8 cellular contexts compared by ENCODE assay signal in genomic region chr13:48037346-48038173, GRCh38. TPM values are rescaled to one million over a fixed set of nuclear protein-coding genes. Genes with fewer than 3 reads are reported as not detected.
A peak's percentile ranks its signal among the peaks of the same experiment; 100 is the strongest.
DNase-seq lines count a peak whose midpoint lies in the region; ATAC-seq and TF ChIP-seq lines count a peak whose summit lies in the region.

TSS of gene NUDT15 (plus strand) at chr13:48037726. CDS start at chr13:48037747, 21 bp downstream.

- H3K27ac Mint-ChIP-seq in activated T-helper 17 cell treated with anti-CD3 and anti-CD28 coated beads, Interleukin-2, amount 50 U/mL, for 72 hours, result peak within 1 kb of the TSS; percentile 96
- H3K27ac Mint-ChIP-seq in naive thymus-derived CD8-positive, alpha-beta T cell, result peak within 1 kb of the TSS; percentile 94 to 100 (median 98)

- H3K27me3 Mint-ChIP-seq in activated T-helper 17 cell treated with anti-CD3 and anti-CD28 coated beads, Interleukin-2, amount 50 U/mL, for 72 hours, result no peaks in the 10 kb centered on the region
- no peaks in the 10 kb centered on the region for H3K27me3 Mint-ChIP-seq in naive thymus-derived CD8-positive, alpha-beta T cell

- TF ChIP-seq CTCF in LNCaP clone FGC (IDR thresholded peaks at IDR 0.05; ENCODE audit: control insufficient read depth, extremely low read depth, insufficient read depth) (peak; percentile 92), RWPE1 (conservative IDR thresholded peaks at IDR 0.05; ENCODE audit: low read depth) (peak; percentile 94), fibroblast of lung (conservative IDR thresholded peaks at IDR 0.05 in 1 of 2, IDR thresholded peaks at IDR 0.05 in 1 of 2; ENCODE audit: low read depth in 1 of 2, low read length in 2 of 2) (peak; percentile 97 to 99)

- H3K27ac ChIP-seq in RWPE1 (peak within 1 kb of the TSS; percentile 98), fibroblast of lung (ENCODE audit: insufficient read depth, low read length) (peak within 1 kb of the TSS; percentile 99)

- DNase-seq in H4 (ENCODE audit: low spot score) (peak; percentile 93), LNCaP clone FGC (ENCODE audit: low read depth) (peak; percentile 88), RWPE1 (ENCODE audit: low spot score) (peak; percentile 93), fibroblast of lung (ENCODE audit: low read depth in 2 of 2) (peak; percentile 95 to 97)
- peak; percentile 94 to 98 (median 96) for DNase-seq in naive thymus-derived CD8-positive, alpha-beta T cell
- peak; percentile 94 to 98 (median 96) for DNase-seq in stimulated activated naive CD4-positive, alpha-beta T cell (lab: John Stamatoyannopoulos, UW)

- H3K9me3 ChIP-seq in ES-I3 (ENCODE audit: control insufficient read depth, insufficient read depth, low read length) (peaks cover 3% of the 10 kb centered on the region), fibroblast of lung (ENCODE audit: control insufficient read depth, insufficient read depth, low read depth, low read length) (no peaks in the 10 kb centered on the region)

- peaks cover 10% of the 10 kb centered on the region for H3K4me1 ChIP-seq in ES-I3 (ENCODE audit: insufficient read depth, low read length)
- peaks cover 5% of the 10 kb centered on the region for H3K4me1 ChIP-seq in fibroblast of lung (ENCODE audit: control insufficient read depth, extremely low read depth, insufficient read depth, low read length)

- H2AFZ ChIP-seq in fibroblast of lung (ENCODE audit: low read length), result peak within 1 kb of the TSS; percentile 100

- no peaks in the 10 kb centered on the region for H4K20me1 ChIP-seq in fibroblast of lung (ENCODE audit: control insufficient read depth, extremely low read depth, insufficient read depth, low read length)

- peak within 1 kb of the TSS; percentile 99 for H3K4me3 Mint-ChIP-seq in activated T-helper 17 cell treated with anti-CD3 and anti-CD28 coated beads, Interleukin-2, amount 50 U/mL, for 72 hours
- peak within 1 kb of the TSS; percentile 85 to 96 (median 93) for H3K4me3 Mint-ChIP-seq in naive thymus-derived CD8-positive, alpha-beta T cell

- no peaks in the 10 kb centered on the region for H3K9me3 Mint-ChIP-seq in activated T-helper 17 cell treated with anti-CD3 and anti-CD28 coated beads, Interleukin-2, amount 50 U/mL, for 72 hours
- H3K9me3 Mint-ChIP-seq in naive thymus-derived CD8-positive, alpha-beta T cell, result no peaks in the 10 kb centered on the region

- H3K27me3 ChIP-seq in fibroblast of lung (ENCODE audit: control insufficient read depth, insufficient read depth, low read length), result no peaks in the 10 kb centered on the region

- H3K4me1 Mint-ChIP-seq in activated T-helper 17 cell treated with anti-CD3 and anti-CD28 coated beads, Interleukin-2, amount 50 U/mL, for 72 hours, result peaks cover 15% of the 10 kb centered on the region
- peaks cover 15 to 40% (median 26%) of the 10 kb centered on the region in 4 donors for H3K4me1 Mint-ChIP-seq in naive thymus-derived CD8-positive, alpha-beta T cell

- POLR2A ChIA-PET in RWPE1 (lab: Yijun Ruan, JAX; ENCODE audit: low non-redundant PET), result interaction anchor here (0.6 kb wide), 1 partner anchor 828 kb away, joined by 3 read pairs; no protein-coding TSS in a partner anchor
- POLR2A ChIA-PET in naive thymus-derived CD8-positive, alpha-beta T cell (lab: Charles Lee), result interaction anchor here (0.7 to 2.6 kb wide), 11 partner anchors 15 to 1899 kb away, joined by 3 to 24 read pairs (median 4); partner anchors contain the start of genes CAB39L, FNDC3A, ITM2B and MED4

- peak; percentile 93 for ATAC-seq in activated T-helper 17 cell treated with anti-CD3 and anti-CD28 coated beads, Interleukin-2, amount 50 U/mL, for 72 hours (replicated peaks)
- peak; percentile 89 to 90 for ATAC-seq in naive thymus-derived CD8-positive, alpha-beta T cell

- H3K9ac ChIP-seq in ES-I3 (ENCODE audit: low read depth, low read length) (peak within 1 kb of the TSS; percentile 82), fibroblast of lung (ENCODE audit: insufficient read depth, low read length) (peak within 1 kb of the TSS; percentile 99)

- peaks cover 41% of the 10 kb centered on the region for H3K36me3 Mint-ChIP-seq in activated T-helper 17 cell treated with anti-CD3 and anti-CD28 coated beads, Interleukin-2, amount 50 U/mL, for 72 hours (ENCODE audit: low read depth)
- H3K36me3 Mint-ChIP-seq in naive thymus-derived CD8-positive, alpha-beta T cell, result peaks cover 0 to 30% (median 10%) of the 10 kb centered on the region in 3 donors

- peak within 1 kb of the TSS; percentile 87 for H3K4me3 ChIP-seq in LNCaP clone FGC (ENCODE audit: low read depth, low read length)
- peak within 1 kb of the TSS; percentile 71 to 93 (median 82) for H3K4me3 ChIP-seq in fibroblast of lung (replicated peaks in 1 of 4; ENCODE audit: control extremely low read depth in 1 of 4, insufficient read depth in 1 of 4, low read depth in 3 of 4, low read length in 4 of 4)

- peaks cover 11% of the 10 kb centered on the region for H3K36me3 ChIP-seq in ES-I3 (ENCODE audit: insufficient read depth, low read length)
- peaks cover 4% of the 10 kb centered on the region for H3K36me3 ChIP-seq in fibroblast of lung (ENCODE audit: control insufficient read depth, insufficient read depth, low read length)

- CTCF ChIA-PET in RWPE1 (lab: Yijun Ruan, JAX), result interaction anchor here (0.6 to 2.8 kb wide), 17 partner anchors 9 to 1773 kb away, joined by 3 to 12 read pairs (median 3); partner anchors contain the start of gene MED4

- H3K79me2 ChIP-seq in fibroblast of lung (ENCODE audit: control insufficient read depth, insufficient read depth, low read length), result peaks cover 9% of the 10 kb centered on the region

- H3K4me2 ChIP-seq in fibroblast of lung (ENCODE audit: extremely low read depth, insufficient read depth, low read length), result peak within 1 kb of the TSS; percentile 100

RNA-seq across cellular contexts. Expression of gene NUDT15, which starts in this region (rescaled TPM):
- total RNA-seq in H4 (2014; rRNA removed; shearing (Covaris generic)), result 19.7 and 27.3 TPM in 2 replicates
- total RNA-seq in activated T-helper 17 cell treated with anti-CD3 and anti-CD28 coated beads, Interleukin-2, amount 50 U/mL, for 72 hours, result 10 to 100 TPM; 20.1 to 28.1 TPM
- 10.0 and 18.0 TPM in 2 replicates for total RNA-seq in fibroblast of lung
- 18.0 and 22.5 TPM in 2 replicates for polyA plus RNA-seq in fibroblast of lung
- polyA plus RNA-seq in fibroblast of lung (2012), result 14.6 and 21.1 TPM in 2 replicates
- 5.3 and 5.7 TPM in 2 replicates for polyA minus RNA-seq in fibroblast of lung (ENCODE audit: low replicate concordance)
- total RNA-seq in naive thymus-derived CD8-positive, alpha-beta T cell, result 1 to 10 TPM; 4.9 to 5.6 TPM
- 1 to 10 TPM; 7.0 to 8.5 (median 7.3) TPM for polyA plus RNA-seq in naive thymus-derived CD8-positive, alpha-beta T cell

Comparison
In these comparisons a context has a peak if more than half of its experiments do, and no peak if none do; other contexts are left out.
1. Peak in every context shown above with its lines: DNase-seq, ATAC-seq, H3K4me3 ChIP-seq and H3K27ac ChIP-seq.